ENCODE assay signal across 15 cellular contexts in genomic region chr20:25038591-25039015, GRCh38. TPM values are rescaled to one million over a fixed set of nuclear protein-coding genes. Genes with fewer than 3 reads are reported as not detected.
DNase-seq lines count a peak whose midpoint lies in the region; ATAC-seq and TF ChIP-seq lines count a peak whose summit lies in the region.
"Had no signal": no experiment of that assay in that cellular context is flagged by ENCODE, and none has a peak within 500 bp of the region (broad histone marks: within the 10 kb centered on the region; RNA-seq: fewer than 3 reads in every experiment).

No MANE protein-coding gene starts in this region.

- H3K27ac Mint-ChIP-seq in CD4-positive, alpha-beta memory T cell = peak overlapping the region; percentile 52 to 82 (median 65)
- peak overlapping the region; percentile 61 to 69 for H3K27ac Mint-ChIP-seq in T-cell
- H3K27ac Mint-ChIP-seq in stimulated activated memory B cell treated with anti-CD40 and anti-IgM and Interleukin-4, amounts not matched to agents 10 μg/mL and 1 μg/mL and 100 μg/mL, for 72 hours = peak overlapping the region; percentile 93
- H3K27ac Mint-ChIP-seq: type B pancreatic cell had no signal

- no peak for DNase-seq in CD4-positive, alpha-beta memory T cell
- DNase-seq in T-cell = no peak
- DNase-seq in right atrium auricular region (ENCODE audit: low spot score) = no peak
- DNase-seq in COR-L47 (lab: John Stamatoyannopoulos, UW) = no peak
- no peak for DNase-seq in NCI-H748 (lab: John Stamatoyannopoulos, UW; ENCODE audit: unreplicated experiment)
- no peak for DNase-seq in HUDEP-2 (lab: John Stamatoyannopoulos, UW; ENCODE audit: unreplicated experiment in 76 of 76)
- no peak for DNase-seq in DMS79 treated with DMSO at 0.1 percent for 48 hours (lab: John Stamatoyannopoulos, UW)
- DNase-seq: activated T-cell treated with anti-CD3 and anti-CD28 coated beads, Interleukin-2, amount 50 U/mL, for 48 hours; nucleus accumbens; stimulated activated CD4-positive, alpha-beta T cell treated with anti-CD3 and anti-CD28 coated beads, Interleukin-2, amount 100 ng/mL, for 24 hours had no signal

- H3K4me3 ChIP-seq in CD4-positive, alpha-beta memory T cell (ENCODE audit: low read length in 2 of 2) = no peak overlapping the region
- no peak overlapping the region for H3K4me3 ChIP-seq in right atrium auricular region
- H3K4me3 ChIP-seq: K562 had no signal

- H3K4me1 ChIP-seq in CD4-positive, alpha-beta memory T cell (ENCODE audit: insufficient read depth, low read length) = peaks cover 70% of the 10 kb centered on the region
- peaks cover 0 to 94% of the 10 kb centered on the region in 2 donors for H3K4me1 ChIP-seq in right atrium auricular region

- POLR2A ChIA-PET in CD4-positive, alpha-beta memory T cell (lab: Charles Lee; ENCODE audit: partially characterized antibody) = interaction anchor here (1.5 kb wide), 1 partner anchor 20 kb away, joined by 4 read pairs; the partner anchor contains the start of gene ACSS1
- POLR2A ChIA-PET in T-cell (lab: Charles Lee) = no interaction called here

- no peak overlapping the region for H3K27ac ChIP-seq in CD4-positive, alpha-beta memory T cell (ENCODE audit: low read depth, low read length)
- peak overlapping the region; percentile 94 to 96 for H3K27ac ChIP-seq in right atrium auricular region

- H3K9me3 Mint-ChIP-seq in CD4-positive, alpha-beta memory T cell = no peaks in the 10 kb centered on the region
- no peaks in the 10 kb centered on the region for H3K9me3 Mint-ChIP-seq in T-cell
- H3K9me3 Mint-ChIP-seq in stimulated activated memory B cell treated with anti-CD40 and anti-IgM and Interleukin-4, amounts not matched to agents 10 μg/mL and 1 μg/mL and 100 μg/mL, for 72 hours = no peaks in the 10 kb centered on the region
- H3K9me3 Mint-ChIP-seq: type B pancreatic cell had no signal

- ATAC-seq in T-cell (replicated peaks in 1 of 4) = no peak
- ATAC-seq in stimulated activated memory B cell treated with anti-CD40 and anti-IgM and Interleukin-4, amounts not matched to agents 10 μg/mL and 1 μg/mL and 100 μg/mL, for 72 hours = no peak
- ATAC-seq: K562 had no signal

- peaks cover 35 to 88% (median 60%) of the 10 kb centered on the region in 4 donors for H3K4me1 Mint-ChIP-seq in CD4-positive, alpha-beta memory T cell
- peaks cover 68 to 83% (median 81%) of the 10 kb centered on the region in 3 donors for H3K4me1 Mint-ChIP-seq in T-cell
- H3K4me1 Mint-ChIP-seq in stimulated activated memory B cell treated with anti-CD40 and anti-IgM and Interleukin-4, amounts not matched to agents 10 μg/mL and 1 μg/mL and 100 μg/mL, for 72 hours = peaks cover 62% of the 10 kb centered on the region

- intact Hi-C loops in CD4-positive, alpha-beta memory T cell (cut with micrococcal nuclease) = no loop called here

- no peaks in the 10 kb centered on the region for H3K9me3 ChIP-seq in CD4-positive, alpha-beta memory T cell (ENCODE audit: control insufficient read depth in 1 of 2, low read length in 2 of 2)
- H3K9me3 ChIP-seq in right atrium auricular region = no peaks in the 10 kb centered on the region

- H3K36me3 ChIP-seq in CD4-positive, alpha-beta memory T cell (ENCODE audit: insufficient read depth, low read length) = no peaks in the 10 kb centered on the region
- no peaks in the 10 kb centered on the region for H3K36me3 ChIP-seq in right atrium auricular region

- peaks cover 0 to 2% of the 10 kb centered on the region in 2 donors for H3K36me3 Mint-ChIP-seq in CD4-positive, alpha-beta memory T cell
- peaks cover under 1% of the 10 kb centered on the region for H3K36me3 Mint-ChIP-seq in T-cell
- H3K36me3 Mint-ChIP-seq in stimulated activated memory B cell treated with anti-CD40 and anti-IgM and Interleukin-4, amounts not matched to agents 10 μg/mL and 1 μg/mL and 100 μg/mL, for 72 hours = no peaks in the 10 kb centered on the region
- H3K36me3 Mint-ChIP-seq: type B pancreatic cell had no signal

- H3K27me3 ChIP-seq in CD4-positive, alpha-beta memory T cell (ENCODE audit: insufficient read depth, low read length) = no peaks in the 10 kb centered on the region
- H3K27me3 ChIP-seq in right atrium auricular region = no peaks in the 10 kb centered on the region

- H3K27me3 Mint-ChIP-seq in CD4-positive, alpha-beta memory T cell = no peaks in the 10 kb centered on the region
- no peaks in the 10 kb centered on the region for H3K27me3 Mint-ChIP-seq in T-cell
- no peaks in the 10 kb centered on the region for H3K27me3 Mint-ChIP-seq in stimulated activated memory B cell treated with anti-CD40 and anti-IgM and Interleukin-4, amounts not matched to agents 10 μg/mL and 1 μg/mL and 100 μg/mL, for 72 hours
- H3K27me3 Mint-ChIP-seq: type B pancreatic cell had no signal

- H3K4me3 Mint-ChIP-seq in CD4-positive, alpha-beta memory T cell = no peak overlapping the region
- H3K4me3 Mint-ChIP-seq in T-cell = no peak overlapping the region
- no peak overlapping the region for H3K4me3 Mint-ChIP-seq in stimulated activated memory B cell treated with anti-CD40 and anti-IgM and Interleukin-4, amounts not matched to agents 10 μg/mL and 1 μg/mL and 100 μg/mL, for 72 hours
- H3K4me3 Mint-ChIP-seq: type B pancreatic cell had no signal

- CTCF ChIA-PET in CD4-positive, alpha-beta memory T cell (lab: Charles Lee; ENCODE audit: partially characterized antibody) = interaction anchor here (0.8 to 0.9 kb wide), 2 partner anchors 44 to 45 kb away, joined by 3 read pairs; no protein-coding TSS in a partner anchor
- CTCF ChIA-PET in T-cell (lab: Charles Lee) = interaction anchor here in 1 of 2 donors (2.3 kb wide), 1 partner anchor 25 kb away, joined by 8 read pairs; no protein-coding TSS in a partner anchor

- TF ChIP-seq CTCF in right atrium auricular region (IDR thresholded peaks at IDR 0.05) = no peak

RNA-seq across cellular contexts. Expression of gene ACSS1, which starts 19.3 kb away (rescaled TPM):
- 10 to 100 TPM; 55.4 to 56.5 TPM for total RNA-seq in CD4-positive, alpha-beta memory T cell
- polyA plus RNA-seq in CD4-positive, alpha-beta memory T cell = 10 to 100 TPM; 44.6 to 47.2 TPM
- total RNA-seq in T-cell = 10 to 100 TPM; 39.1 to 59.6 (median 57.7) TPM
- total RNA-seq in right atrium auricular region = 10 to 100 TPM; 25.6 to 26.4 TPM

RNA-seq across cellular contexts. Expression of gene VSX1, which starts 43.3 kb away (rescaled TPM):
- not detected for total RNA-seq in CD4-positive, alpha-beta memory T cell
- polyA plus RNA-seq in CD4-positive, alpha-beta memory T cell = not detected
- total RNA-seq in T-cell (not detected), right atrium auricular region (not detected)
- total RNA-seq: H4, K562, kidney epithelial cell had no signal
- polyA plus RNA-seq: K562 had no signal

RNA-seq across cellular contexts. Expression of gene APMAP, which starts 46.1 kb away (rescaled TPM):
- total RNA-seq in CD4-positive, alpha-beta memory T cell = 10 to 100 TPM; 48.4 to 50.0 TPM
- polyA plus RNA-seq in CD4-positive, alpha-beta memory T cell = 100 to 1,000 TPM in 1 of 2 donors, 10 to 100 TPM in 1; 70.7 to 130 TPM
- 10 to 100 TPM; 32.2 to 53.0 (median 49.8) TPM for total RNA-seq in T-cell
- 10 to 100 TPM; 30.3 to 30.5 TPM for total RNA-seq in right atrium auricular region
